Comparison of ENCODE assay signal across 9 cellular contexts in the genomic region with DNA sequence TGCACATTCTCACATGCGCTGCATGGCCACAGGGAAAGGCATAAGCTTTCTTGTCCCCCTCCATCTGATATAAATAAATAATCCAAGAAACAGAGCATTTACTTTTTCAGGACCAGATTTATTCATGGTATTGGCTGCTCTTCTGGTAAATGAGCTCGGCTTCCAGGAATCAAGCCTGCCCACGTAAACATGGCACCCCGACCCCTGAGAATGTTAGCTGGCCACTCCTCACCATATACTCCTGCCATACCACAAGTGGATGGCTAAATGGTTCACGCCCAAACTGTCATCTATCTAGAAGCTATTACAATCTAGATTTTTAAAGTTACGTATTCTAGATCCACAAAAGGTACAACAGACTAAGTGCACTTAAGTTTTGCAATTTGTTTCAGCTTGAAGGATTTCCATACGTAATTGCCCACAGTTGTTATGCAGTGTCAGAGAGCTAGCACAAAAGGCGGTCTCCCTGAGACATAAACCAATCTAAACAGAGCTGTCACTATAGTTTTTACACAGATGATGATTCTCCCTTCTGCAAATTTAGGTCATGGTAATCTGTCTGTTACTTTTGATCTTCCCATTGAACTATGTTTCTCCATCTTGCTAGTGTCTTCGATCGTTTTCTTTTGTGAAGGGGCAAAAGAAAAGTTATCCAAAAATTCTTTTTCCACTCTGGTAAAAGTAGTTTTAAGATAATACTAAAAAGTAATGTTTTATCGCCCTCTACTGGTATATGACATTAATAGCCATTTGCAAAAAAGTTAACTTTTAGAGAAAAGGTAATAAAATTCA. TPM values are rescaled to one million over a fixed set of nuclear protein-coding genes. Genes with fewer than 3 reads are reported as not detected.
A peak's percentile ranks its signal among the peaks of the same experiment; 100 is the strongest.
DNase-seq lines count a peak whose midpoint lies in the region; ATAC-seq, FAIRE-seq and TF ChIP-seq lines count a peak whose summit lies in the region.
"Had no signal": no experiment of that assay in that cellular context is flagged by ENCODE, and none has a peak within 500 bp of the region (broad histone marks: within the 10 kb centered on the region; RNA-seq: fewer than 3 reads in every experiment).

No MANE protein-coding gene starts in this region.

- TF ChIP-seq CTCF in LNCaP clone FGC (IDR thresholded peaks at IDR 0.05; ENCODE audit: control insufficient read depth, extremely low read depth, insufficient read depth) (peak; percentile 37), WTC11 (IDR thresholded peaks at IDR 0.05) (peak; percentile 65), tibial nerve (IDR thresholded peaks at IDR 0.05) (peak; percentile 46 to 75 (median 65))

- TF ChIP-seq EP300 in tibial nerve (IDR thresholded peaks at IDR 0.05) = no peak

- no peak for TF ChIP-seq POLR2A in tibial nerve (IDR thresholded peaks at IDR 0.05)

- peaks cover 0 to 23% (median 0%) of the 10 kb centered on the region in 4 donors for H3K4me1 ChIP-seq in tibial nerve

- POLR2A ChIA-PET in WTC11 (lab: Charles Lee) = interaction anchor here (0.6 kb wide), 1 partner anchor 121 kb away, joined by 4 read pairs; no protein-coding TSS in a partner anchor

- no peak for ATAC-seq in WTC11
- ATAC-seq in GM19452 (IDR thresholded peaks at IDR 0.05; ENCODE audit: unreplicated experiment) = no peak

- no peaks in the 10 kb centered on the region for H3K27me3 ChIP-seq in tibial nerve
- H3K27me3 ChIP-seq: SJSA1 had no signal

- H3K27ac Mint-ChIP-seq in WTC11 = peak overlapping the region; percentile 32

- WGBS in tibial nerve, 2 donors = 39 to 44% methylated on average over 11 of the region's 11 CpGs

- H3K27ac ChIP-seq in tibial nerve = peak overlapping the region in 1 of 4 donors; percentile 70
- H3K27ac ChIP-seq: SJSA1 had no signal

- H3K36me3 Mint-ChIP-seq in WTC11 = no peaks in the 10 kb centered on the region

- CTCF ChIA-PET in WTC11 (lab: Charles Lee) = interaction anchor here (0.7 to 4.3 kb wide), 25 partner anchors 8 to 997 kb away, joined by 3 to 62 read pairs (median 4); no protein-coding TSS in a partner anchor

- peaks cover 22% of the 10 kb centered on the region for H3K27me3 Mint-ChIP-seq in WTC11 (ENCODE audit: low read depth)

- H3K4me3 Mint-ChIP-seq in WTC11 = peak overlapping the region; percentile 47

- H3K4me3 ChIP-seq in LNCaP clone FGC (ENCODE audit: low read depth, low read length) = no peak overlapping the region
- H3K4me3 ChIP-seq in tibial nerve = no peak overlapping the region
- H3K4me3 ChIP-seq: SJSA1 had no signal

- peaks cover 38% of the 10 kb centered on the region for H3K4me1 Mint-ChIP-seq in WTC11

- no peaks in the 10 kb centered on the region for H3K36me3 ChIP-seq in tibial nerve
- H3K36me3 ChIP-seq: SJSA1 had no signal

- FAIRE-seq in islet of Langerhans (lab: Jason Lieb, UNC) = peak; percentile 95

- H3K9me3 Mint-ChIP-seq in WTC11 = no peaks in the 10 kb centered on the region

- DNase-seq in EL (peak; percentile 24), LNCaP clone FGC (ENCODE audit: low read depth) (no peak), WTC11 (ENCODE audit: low spot score) (no peak), tibial nerve (ENCODE audit: low spot score in 2 of 2) (no peak), 8988T (no peak), GM19240 (ENCODE audit: insufficient read length, low spot score) (no peak)

- H3K9me3 ChIP-seq in tibial nerve = no peaks in the 10 kb centered on the region
- H3K9me3 ChIP-seq: SJSA1 had no signal

TF ChIP-seq in WTC11, 78 proteins besides CTCF, POLR2A, EP300 and RAD21:
- TF ChIP-seq ATF1 (CRISPR knock-in tag; IDR thresholded peaks at IDR 0.05) = no peak
- TF ChIP-seq RORB (CRISPR knock-in tag; IDR thresholded peaks at IDR 0.05) = no peak
- no peak for TF ChIP-seq ZNF423 (CRISPR knock-in tag; IDR thresholded peaks at IDR 0.05)
- TF ChIP-seq ZNF121 (CRISPR knock-in tag; IDR thresholded peaks at IDR 0.05) = no peak
- no peak for TF ChIP-seq JUN (CRISPR knock-in tag; IDR thresholded peaks at IDR 0.05)
- TF ChIP-seq IRF2 (CRISPR knock-in tag; IDR thresholded peaks at IDR 0.05; ENCODE audit: borderline replicate concordance, low read depth) = no peak
- no peak for TF ChIP-seq ELF4 (CRISPR knock-in tag; IDR thresholded peaks at IDR 0.05; ENCODE audit: low read depth)
- TF ChIP-seq, protein P1, sequence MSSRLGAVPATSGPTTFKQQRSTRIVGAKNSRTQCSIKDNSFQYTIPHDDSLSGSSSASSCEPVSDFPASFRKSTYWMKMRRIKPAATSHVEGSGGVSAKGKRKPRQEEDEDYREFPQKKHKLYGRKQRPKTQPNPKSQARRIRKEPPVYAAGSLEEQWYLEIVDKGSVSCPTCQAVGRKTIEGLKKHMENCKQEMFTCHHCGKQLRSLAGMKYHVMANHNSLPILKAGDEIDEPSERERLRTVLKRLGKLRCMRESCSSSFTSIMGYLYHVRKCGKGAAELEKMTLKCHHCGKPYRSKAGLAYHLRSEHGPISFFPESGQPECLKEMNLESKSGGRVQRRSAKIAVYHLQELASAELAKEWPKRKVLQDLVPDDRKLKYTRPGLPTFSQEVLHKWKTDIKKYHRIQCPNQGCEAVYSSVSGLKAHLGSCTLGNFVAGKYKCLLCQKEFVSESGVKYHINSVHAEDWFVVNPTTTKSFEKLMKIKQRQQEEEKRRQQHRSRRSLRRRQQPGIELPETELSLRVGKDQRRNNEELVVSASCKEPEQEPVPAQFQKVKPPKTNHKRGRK (CRISPR knock-in tag; IDR thresholded peaks at IDR 0.05; ENCODE audit: borderline replicate concordance) = no peak
- TF ChIP-seq, protein P2, sequence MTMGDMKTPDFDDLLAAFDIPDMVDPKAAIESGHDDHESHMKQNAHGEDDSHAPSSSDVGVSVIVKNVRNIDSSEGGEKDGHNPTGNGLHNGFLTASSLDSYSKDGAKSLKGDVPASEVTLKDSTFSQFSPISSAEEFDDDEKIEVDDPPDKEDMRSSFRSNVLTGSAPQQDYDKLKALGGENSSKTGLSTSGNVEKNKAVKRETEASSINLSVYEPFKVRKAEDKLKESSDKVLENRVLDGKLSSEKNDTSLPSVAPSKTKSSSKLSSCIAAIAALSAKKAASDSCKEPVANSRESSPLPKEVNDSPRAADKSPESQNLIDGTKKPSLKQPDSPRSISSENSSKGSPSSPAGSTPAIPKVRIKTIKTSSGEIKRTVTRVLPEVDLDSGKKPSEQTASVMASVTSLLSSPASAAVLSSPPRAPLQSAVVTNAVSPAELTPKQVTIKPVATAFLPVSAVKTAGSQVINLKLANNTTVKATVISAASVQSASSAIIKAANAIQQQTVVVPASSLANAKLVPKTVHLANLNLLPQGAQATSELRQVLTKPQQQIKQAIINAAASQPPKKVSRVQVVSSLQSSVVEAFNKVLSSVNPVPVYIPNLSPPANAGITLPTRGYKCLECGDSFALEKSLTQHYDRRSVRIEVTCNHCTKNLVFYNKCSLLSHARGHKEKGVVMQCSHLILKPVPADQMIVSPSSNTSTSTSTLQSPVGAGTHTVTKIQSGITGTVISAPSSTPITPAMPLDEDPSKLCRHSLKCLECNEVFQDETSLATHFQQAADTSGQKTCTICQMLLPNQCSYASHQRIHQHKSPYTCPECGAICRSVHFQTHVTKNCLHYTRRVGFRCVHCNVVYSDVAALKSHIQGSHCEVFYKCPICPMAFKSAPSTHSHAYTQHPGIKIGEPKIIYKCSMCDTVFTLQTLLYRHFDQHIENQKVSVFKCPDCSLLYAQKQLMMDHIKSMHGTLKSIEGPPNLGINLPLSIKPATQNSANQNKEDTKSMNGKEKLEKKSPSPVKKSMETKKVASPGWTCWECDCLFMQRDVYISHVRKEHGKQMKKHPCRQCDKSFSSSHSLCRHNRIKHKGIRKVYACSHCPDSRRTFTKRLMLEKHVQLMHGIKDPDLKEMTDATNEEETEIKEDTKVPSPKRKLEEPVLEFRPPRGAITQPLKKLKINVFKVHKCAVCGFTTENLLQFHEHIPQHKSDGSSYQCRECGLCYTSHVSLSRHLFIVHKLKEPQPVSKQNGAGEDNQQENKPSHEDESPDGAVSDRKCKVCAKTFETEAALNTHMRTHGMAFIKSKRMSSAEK (CRISPR knock-in tag; IDR thresholded peaks at IDR 0.05; ENCODE audit: borderline replicate concordance) = no peak
- TF ChIP-seq FOXK1 (CRISPR knock-in tag; IDR thresholded peaks at IDR 0.05) = no peak
- no peak for TF ChIP-seq PRRX2 (CRISPR knock-in tag; IDR thresholded peaks at IDR 0.05)
- TF ChIP-seq ZNF219 (CRISPR knock-in tag; IDR thresholded peaks at IDR 0.05; ENCODE audit: borderline replicate concordance) = no peak
- TF ChIP-seq ZNF232 (CRISPR knock-in tag; IDR thresholded peaks at IDR 0.05) = no peak
- TF ChIP-seq ZNF396 (CRISPR knock-in tag; IDR thresholded peaks at IDR 0.05; ENCODE audit: borderline replicate concordance) = no peak
- TF ChIP-seq NR3C1 (CRISPR knock-in tag; conservative IDR thresholded peaks at IDR 0.05; ENCODE audit: low read depth) = no peak
- TF ChIP-seq EMX1 (CRISPR knock-in tag; IDR thresholded peaks at IDR 0.05) = no peak
- no peak for TF ChIP-seq SP1 (CRISPR knock-in tag; conservative IDR thresholded peaks at IDR 0.05)
- TF ChIP-seq, protein P3, sequence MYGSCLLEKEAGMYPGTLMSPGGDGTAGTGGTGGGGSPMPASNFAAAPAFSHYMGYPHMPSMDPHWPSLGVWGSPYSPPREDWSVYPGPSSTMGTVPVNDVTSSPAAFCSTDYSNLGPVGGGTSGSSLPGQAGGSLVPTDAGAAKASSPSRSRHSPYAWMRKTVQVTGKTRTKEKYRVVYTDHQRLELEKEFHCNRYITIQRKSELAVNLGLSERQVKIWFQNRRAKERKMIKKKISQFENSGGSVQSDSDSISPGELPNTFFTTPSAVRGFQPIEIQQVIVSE (CRISPR knock-in tag; IDR thresholded peaks at IDR 0.05; ENCODE audit: borderline replicate concordance) = no peak
- TF ChIP-seq, protein P4, sequence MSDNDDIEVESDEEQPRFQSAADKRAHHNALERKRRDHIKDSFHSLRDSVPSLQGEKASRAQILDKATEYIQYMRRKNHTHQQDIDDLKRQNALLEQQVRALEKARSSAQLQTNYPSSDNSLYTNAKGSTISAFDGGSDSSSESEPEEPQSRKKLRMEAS (CRISPR knock-in tag; IDR thresholded peaks at IDR 0.05) = no peak

RNA-seq across cellular contexts. Expression of a gene that starts 16.2 kb away (rescaled TPM):
- total RNA-seq in WTC11 (2021) (34.3 to 37.9 TPM (median 34.4 TPM) in 3 replicates), tibial nerve (100 to 1,000 TPM; 153 to 194 (median 176) TPM)
